In the genomic region with DNA sequence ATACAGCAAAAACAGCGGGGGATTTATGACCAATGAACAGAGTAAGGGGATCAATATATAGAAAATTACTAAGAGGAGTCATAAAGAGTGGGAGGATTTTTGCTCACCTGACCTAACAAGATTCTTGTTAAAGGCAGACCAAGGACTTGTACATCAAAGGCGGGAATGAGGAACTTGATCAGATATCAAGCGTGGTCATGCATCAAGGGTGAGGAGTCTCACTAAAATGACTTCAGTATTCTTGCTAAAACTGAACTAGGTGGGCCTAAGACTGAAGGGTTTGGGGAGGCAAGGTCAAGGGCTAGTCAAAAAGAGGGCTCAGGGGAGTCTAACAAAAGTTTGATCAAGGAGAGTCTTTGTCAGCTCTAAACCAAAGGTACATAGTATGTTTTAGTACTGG, we compare ENCODE assay signal across 18 cellular contexts. TPM values are rescaled to one million over a fixed set of nuclear protein-coding genes. Genes with fewer than 3 reads are reported as not detected.
DNase-seq lines count a peak whose midpoint lies in the region; ATAC-seq, FAIRE-seq and TF ChIP-seq lines count a peak whose summit lies in the region.
"Had no signal": no experiment of that assay in that cellular context is flagged by ENCODE, and none has a peak within 500 bp of the region (broad histone marks: within the 10 kb centered on the region; RNA-seq: fewer than 3 reads in every experiment).

No MANE protein-coding gene starts in this region.

- no peak overlapping the region for H3K23ac ChIP-seq in trophoblast cell (ENCODE audit: low read length)

- no peak for FAIRE-seq in astrocyte (lab: Jason Lieb, UNC)
- FAIRE-seq: endometrium, HTR-8/SVneo had no signal

- peaks cover 5% of the 10 kb centered on the region for H3K27me3 Mint-ChIP-seq in activated naive CD4-positive, alpha-beta T cell treated with anti-CD3 and anti-CD28 coated beads, Interleukin-2, amount 10 ng/mL, durations not matched to agents 7 days and 5 days
- no peaks in the 10 kb centered on the region for H3K27me3 Mint-ChIP-seq in astrocyte (ENCODE audit: low read depth, unreplicated experiment)

- H3K4me2 ChIP-seq in astrocyte (ENCODE audit: low read length) (peak overlapping the region; percentile 97), parathyroid adenoma (ENCODE audit: low read length) (peak overlapping the region; percentile 34), trophoblast cell (ENCODE audit: low read length) (no peak overlapping the region)

- peaks cover 19% of the 10 kb centered on the region for H3K4me1 ChIP-seq in astrocyte (ENCODE audit: insufficient read depth, low read length)
- peaks cover 6% of the 10 kb centered on the region for H3K4me1 ChIP-seq in parathyroid adenoma
- H3K4me1 ChIP-seq in trophoblast cell (ENCODE audit: control insufficient read depth in 1 of 2, insufficient read depth in 2 of 2, low read length in 2 of 2): peaks cover 0 to 5% of the 10 kb centered on the region in 2 experiments

- H2BK12ac ChIP-seq in trophoblast cell (ENCODE audit: low read length): no peak overlapping the region

- no peaks in the 10 kb centered on the region for H3K9me3 ChIP-seq in astrocyte (ENCODE audit: insufficient read depth, low read depth, low read length)
- H3K9me3 ChIP-seq in parathyroid adenoma (ENCODE audit: control insufficient read depth, low read length): no peaks in the 10 kb centered on the region
- H3K9me3 ChIP-seq in trophoblast cell (ENCODE audit: insufficient read depth, low read depth, low read length): no peaks in the 10 kb centered on the region
- H3K9me3 ChIP-seq: mucosa of descending colon, vagina had no signal

- H3K27ac ChIP-seq in astrocyte (ENCODE audit: low read depth, low read length): no peak overlapping the region
- no peak overlapping the region for H3K27ac ChIP-seq in parathyroid adenoma
- H3K27ac ChIP-seq in trophoblast cell (ENCODE audit: low read depth, low read length): no peak overlapping the region

- no peak overlapping the region for H3K4me3 ChIP-seq in astrocyte (ENCODE audit: insufficient read depth, low read depth, low read length)
- H3K4me3 ChIP-seq in parathyroid adenoma (ENCODE audit: low read depth, low read length): peak overlapping the region; percentile 92
- no peak overlapping the region for H3K4me3 ChIP-seq in trophoblast cell (ENCODE audit: low read depth, low read length)
- H3K4me3 ChIP-seq in H7 (ENCODE audit: insufficient read depth, low read depth, low read length): no peak overlapping the region
- H3K4me3 ChIP-seq: mucosa of descending colon had no signal

- H3K14ac ChIP-seq in trophoblast cell (ENCODE audit: low read length): no peak overlapping the region

- no peak for DNase-seq in activated naive CD4-positive, alpha-beta T cell treated with anti-CD3 and anti-CD28 coated beads, Interleukin-2, amount 10 ng/mL, durations not matched to agents 7 days and 5 days
- DNase-seq in activated naive CD4-positive, alpha-beta T cell (lab: John Stamatoyannopoulos, UW): no peak
- DNase-seq in MV-4-11 (lab: John Stamatoyannopoulos, UW) (peak; percentile 2), astrocyte (ENCODE audit: low read depth) (no peak), trophoblast cell (no peak), H7 (no peak)
- DNase-seq: DMS79 treated with DMSO at 0.1 percent for 48 hours; islet precursor cell; mucosa of descending colon; NCI-H1436 treated with DMSO at 0.1 percent for 48 hours; NCI-H510A treated with DMSO at 0.1 percent for 48 hours; RPMI8226; stimulated activated CD4-positive, alpha-beta T cell treated with anti-CD3 and anti-CD28 coated beads, Interleukin-2, amount 100 ng/mL, for 24 hours had no signal

- H3K4me1 Mint-ChIP-seq in activated naive CD4-positive, alpha-beta T cell treated with anti-CD3 and anti-CD28 coated beads, Interleukin-2, amount 10 ng/mL, durations not matched to agents 7 days and 5 days: peaks cover 34% of the 10 kb centered on the region
- peaks cover 29% of the 10 kb centered on the region for H3K4me1 Mint-ChIP-seq in astrocyte (ENCODE audit: low read depth, unreplicated experiment)

- no peak overlapping the region for H3K4ac ChIP-seq in trophoblast cell (ENCODE audit: low read depth, low read length)

- no peak for ATAC-seq in GM21390 (IDR thresholded peaks at IDR 0.05; ENCODE audit: unreplicated experiment)
- ATAC-seq: mucosa of descending colon had no signal

- H3K79me2 ChIP-seq in astrocyte (ENCODE audit: insufficient read depth, low read length) (peaks cover 54% of the 10 kb centered on the region), parathyroid adenoma (peaks cover 3% of the 10 kb centered on the region), trophoblast cell (ENCODE audit: control insufficient read depth, insufficient read depth, low read length, poor library complexity) (peaks cover 12% of the 10 kb centered on the region)

- H3K18ac ChIP-seq in trophoblast cell (ENCODE audit: low read length): no peak overlapping the region

- no CpG with 5 or more reads among the region's 3 CpGs for WGBS in trophoblast cell (ENCODE audit: extremely low coverage, insufficient coverage, insufficient read length)

- H3K36me3 Mint-ChIP-seq in activated naive CD4-positive, alpha-beta T cell treated with anti-CD3 and anti-CD28 coated beads, Interleukin-2, amount 10 ng/mL, durations not matched to agents 7 days and 5 days: peaks cover 38% of the 10 kb centered on the region
- peaks cover 5% of the 10 kb centered on the region for H3K36me3 Mint-ChIP-seq in astrocyte (ENCODE audit: low read depth, unreplicated experiment)

- H3K9me3 Mint-ChIP-seq in activated naive CD4-positive, alpha-beta T cell treated with anti-CD3 and anti-CD28 coated beads, Interleukin-2, amount 10 ng/mL, durations not matched to agents 7 days and 5 days: no peaks in the 10 kb centered on the region
- no peaks in the 10 kb centered on the region for H3K9me3 Mint-ChIP-seq in astrocyte (ENCODE audit: unreplicated experiment)

- no peak overlapping the region for H2BK120ac ChIP-seq in trophoblast cell (ENCODE audit: insufficient read depth, low read length, poor library complexity)

- no peaks in the 10 kb centered on the region for H3K27me3 ChIP-seq in astrocyte (ENCODE audit: insufficient read depth, low read length)
- no peaks in the 10 kb centered on the region for H3K27me3 ChIP-seq in parathyroid adenoma (ENCODE audit: control insufficient read depth, insufficient read depth, low read length)
- H3K27me3 ChIP-seq in trophoblast cell (ENCODE audit: insufficient read depth, low read length): no peaks in the 10 kb centered on the region
- H3K27me3 ChIP-seq in H7 (ENCODE audit: control insufficient read depth, insufficient read depth, low read length): peaks cover 3% of the 10 kb centered on the region
- H3K27me3 ChIP-seq: vagina had no signal

- peaks cover 14% of the 10 kb centered on the region for H3K79me1 ChIP-seq in trophoblast cell (ENCODE audit: low read length)

- peak overlapping the region; percentile 76 for H3K4me3 Mint-ChIP-seq in activated naive CD4-positive, alpha-beta T cell treated with anti-CD3 and anti-CD28 coated beads, Interleukin-2, amount 10 ng/mL, durations not matched to agents 7 days and 5 days
- peak overlapping the region; percentile 84 for H3K4me3 Mint-ChIP-seq in astrocyte (ENCODE audit: unreplicated experiment)

- CTCF ChIA-PET in activated naive CD4-positive, alpha-beta T cell treated with anti-CD3 and anti-CD28 coated beads, Interleukin-2, amount 10 ng/mL, durations not matched to agents 7 days and 5 days (lab: Charles Lee): interaction anchor here (1.2 kb wide), 1 partner anchor 285 kb away, joined by 3 read pairs; no protein-coding TSS in a partner anchor

- H4K12ac ChIP-seq in trophoblast cell (ENCODE audit: low read depth, low read length): no peak overlapping the region

- H3K9ac ChIP-seq in astrocyte (ENCODE audit: low read length): no peak overlapping the region
- H3K9ac ChIP-seq in parathyroid adenoma: no peak overlapping the region
- no peak overlapping the region for H3K9ac ChIP-seq in trophoblast cell (ENCODE audit: low read length)

- H4K8ac ChIP-seq in trophoblast cell (ENCODE audit: low read depth, low read length): no peak overlapping the region

- no peak overlapping the region for H2BK5ac ChIP-seq in trophoblast cell (ENCODE audit: low read depth, low read length, poor library complexity)

- no peak overlapping the region for H2AK5ac ChIP-seq in trophoblast cell (ENCODE audit: low read length)

- H4K91ac ChIP-seq in trophoblast cell (ENCODE audit: low read depth, low read length): no peak overlapping the region

- peaks cover 9% of the 10 kb centered on the region for H3K36me3 ChIP-seq in astrocyte (ENCODE audit: insufficient read depth, low read length)
- no peaks in the 10 kb centered on the region for H3K36me3 ChIP-seq in parathyroid adenoma (ENCODE audit: control insufficient read depth, insufficient read depth, low read length)
- H3K36me3 ChIP-seq in trophoblast cell (ENCODE audit: control insufficient read depth in 1 of 2, insufficient read depth in 2 of 2, low read length in 2 of 2): no peaks in the 10 kb centered on the region
- no peaks in the 10 kb centered on the region for H3K36me3 ChIP-seq in H7 (replicated peaks; ENCODE audit: control insufficient read depth, insufficient read depth, low read length)
- H3K36me3 ChIP-seq: vagina had no signal

- H4K20me1 ChIP-seq in astrocyte (ENCODE audit: insufficient read depth, low read length): peaks cover 31% of the 10 kb centered on the region

- H3K27ac Mint-ChIP-seq in activated naive CD4-positive, alpha-beta T cell treated with anti-CD3 and anti-CD28 coated beads, Interleukin-2, amount 10 ng/mL, durations not matched to agents 7 days and 5 days: no peak overlapping the region
- H3K27ac Mint-ChIP-seq in astrocyte (ENCODE audit: unreplicated experiment): peak overlapping the region; percentile 37

- H2AFZ ChIP-seq in astrocyte (ENCODE audit: low read depth, low read length) (no peak overlapping the region), parathyroid adenoma (no peak overlapping the region), trophoblast cell (ENCODE audit: insufficient read depth, low read length, poor library complexity) (no peak overlapping the region)

- no peak for TF ChIP-seq CTCF in astrocyte (IDR thresholded peaks at IDR 0.05; ENCODE audit: insufficient read depth, low read depth, low read length)
- no peak for TF ChIP-seq CTCF in parathyroid adenoma (IDR thresholded peaks at IDR 0.05)

RNA-seq across cellular contexts. Expression of gene MOV10, which starts 2.1 kb away (rescaled TPM):
- total RNA-seq in astrocyte: 121 and 147 TPM in 2 replicates
- 55.1 and 55.6 TPM in 2 replicates for polyA plus RNA-seq in trophoblast cell (2013)
- 54.5 and 57.1 TPM in 2 replicates for total RNA-seq in H7 (2014; rRNA removed; shearing (Covaris generic))

RNA-seq across cellular contexts. Expression of gene RHOC, which starts 30.4 kb away (rescaled TPM):
- 585 and 657 TPM in 2 replicates for total RNA-seq in astrocyte
- 286 and 295 TPM in 2 replicates for polyA plus RNA-seq in trophoblast cell (2013)
- total RNA-seq in H7 (2014; rRNA removed; shearing (Covaris generic)): 71.9 and 121 TPM in 2 replicates

RNA-seq across cellular contexts. Expression of gene PPM1J, which starts 38.6 kb away (rescaled TPM):
- 5.2 TPM in 2 replicates for total RNA-seq in astrocyte
- 2.2 and 2.3 TPM in 2 replicates for polyA plus RNA-seq in trophoblast cell (2013)
- total RNA-seq in H7 (2014; rRNA removed; shearing (Covaris generic)): 4.6 and 7.7 TPM in 2 replicates

RNA-seq across cellular contexts. Expression of gene CAPZA1, which starts 56.9 kb away (rescaled TPM):
- total RNA-seq in astrocyte: 170 and 171 TPM in 2 replicates
- 120 and 124 TPM in 2 replicates for polyA plus RNA-seq in trophoblast cell (2013)
- total RNA-seq in H7 (2014; rRNA removed; shearing (Covaris generic)): 116 and 143 TPM in 2 replicates

RNA-seq across cellular contexts. Expression of gene ST7L, which starts 57.6 kb away (rescaled TPM):
- total RNA-seq in astrocyte: 14.8 and 14.9 TPM in 2 replicates
- polyA plus RNA-seq in trophoblast cell (2013): 10.6 and 11.5 TPM in 2 replicates
- 16.6 and 28.5 TPM in 2 replicates for total RNA-seq in H7 (2014; rRNA removed; shearing (Covaris generic))
